Comparison of ENCODE assay signal across 8 cellular contexts in the genomic region with DNA sequence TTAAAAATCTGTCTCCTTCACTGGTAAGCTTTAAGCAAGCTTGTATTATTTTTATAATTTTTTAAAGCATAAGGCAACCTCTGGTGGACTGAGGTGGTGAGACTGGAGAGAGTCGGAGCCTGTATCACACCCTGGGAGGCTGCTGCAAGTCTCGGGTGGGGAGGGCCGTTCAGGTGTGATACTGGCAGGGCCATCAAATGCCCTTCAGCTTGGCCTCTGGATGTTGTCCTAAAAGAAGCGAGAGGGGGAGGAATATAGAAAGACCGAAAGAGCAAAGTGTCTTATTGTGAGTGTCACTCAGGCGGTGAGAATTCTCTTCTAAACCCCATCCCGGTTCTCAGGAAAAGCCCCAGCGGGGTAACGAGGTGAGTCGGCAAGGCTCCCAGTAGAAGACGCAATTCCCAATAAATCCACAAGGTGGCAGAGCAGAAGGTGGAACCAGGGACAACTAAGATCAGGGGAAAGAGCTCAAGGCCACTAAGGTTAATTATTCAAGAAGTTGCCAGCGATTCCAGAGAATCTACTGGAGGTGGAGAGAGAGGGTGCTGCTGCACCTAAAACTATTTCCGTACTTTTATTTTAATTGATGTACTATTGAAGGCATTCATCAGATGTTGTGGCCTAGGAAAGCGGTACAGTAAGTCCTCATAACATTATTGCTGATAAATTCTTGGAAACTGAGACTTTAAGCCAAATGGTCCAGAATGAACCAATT. TPM values are rescaled to one million over a fixed set of nuclear protein-coding genes. Genes with fewer than 3 reads are reported as not detected.
A peak's percentile ranks its signal among the peaks of the same experiment; 100 is the strongest.
DNase-seq lines count a peak whose midpoint lies in the region; ATAC-seq and TF ChIP-seq lines count a peak whose summit lies in the region.

No MANE protein-coding gene starts in this region.

- intact Hi-C loops in left ventricle myocardium superior (cut with micrococcal nuclease): no loop called here
- intact Hi-C loops in gastrocnemius medialis (cut with DNase I; ENCODE audit: low total_unique reads): loop anchor here (1.0 kb wide), 1 partner anchor 121 kb away; no protein-coding TSS in a partner anchor

- H3K4me3 Mint-ChIP-seq in activated naive CD8-positive, alpha-beta T cell treated with anti-CD3 and anti-CD28 coated beads, Interleukin-2, amount 10 ng/mL, durations not matched to agents 7 days and 5 days: no peak overlapping the region

- H3K4me1 Mint-ChIP-seq in activated naive CD8-positive, alpha-beta T cell treated with anti-CD3 and anti-CD28 coated beads, Interleukin-2, amount 10 ng/mL, durations not matched to agents 7 days and 5 days: peaks cover 14% of the 10 kb centered on the region

- H3K4me1 ChIP-seq in HAP-1 (peaks cover 2% of the 10 kb centered on the region; the same call in 1 of the 2 replicates), gastrocnemius medialis (no peaks in the 10 kb centered on the region)

- H3K27ac ChIP-seq in gastrocnemius medialis: no peak overlapping the region

- peak; percentile 75 to 89 (median 76) for TF ChIP-seq CTCF in gastrocnemius medialis (IDR thresholded peaks at IDR 0.05 in 4 of 5, conservative IDR thresholded peaks at IDR 0.05 in 1 of 5)

- peaks cover 5% of the 10 kb centered on the region for H3K36me3 Mint-ChIP-seq in activated naive CD8-positive, alpha-beta T cell treated with anti-CD3 and anti-CD28 coated beads, Interleukin-2, amount 10 ng/mL, durations not matched to agents 7 days and 5 days

- in situ Hi-C loops in G401 (cut with HindIII; ENCODE audit: low sequenced_read_pairs): no loop called here
- in situ Hi-C loops in HAP-1 (cut with MboI; ENCODE audit: low sequenced_read_pairs): loop anchor here (5.0 kb wide), 1 partner anchor 123 kb away; no protein-coding TSS in a partner anchor
- in situ Hi-C loops in gastrocnemius medialis (cut with MboI; ENCODE audit: low sequenced_read_pairs in 4 of 4): loop anchor here in 3 of 4 donors (5.0 to 10.0 kb wide), 2 partner anchors 115 to 118 kb away; no protein-coding TSS in a partner anchor

- H3K9me3 ChIP-seq in HAP-1 (no peaks in the 10 kb centered on the region), gastrocnemius medialis (no peaks in the 10 kb centered on the region)

- peak; percentile 76 for DNase-seq in G401 (ENCODE audit: low spot score)
- DNase-seq in HAP-1 (ENCODE audit: low spot score in 2 of 2): peak; percentile 83 to 89
- DNase-seq in NCI-H1417 (lab: John Stamatoyannopoulos, UW): peak; percentile 59 to 87 (median 78)
- peak; percentile 31 to 80 for DNase-seq in SW 1271 (lab: John Stamatoyannopoulos, UW)
- peak; percentile 48 for DNase-seq in activated naive CD8-positive, alpha-beta T cell treated with anti-CD3 and anti-CD28 coated beads, Interleukin-2, amount 10 ng/mL, durations not matched to agents 7 days and 5 days
- no peak for DNase-seq in left ventricle myocardium superior
- DNase-seq in gastrocnemius medialis: peak; percentile 31 to 33

- H3K4me3 ChIP-seq in HAP-1: no peak overlapping the region
- no peak overlapping the region for H3K4me3 ChIP-seq in gastrocnemius medialis

- TF ChIP-seq POLR2A in gastrocnemius medialis (IDR thresholded peaks at IDR 0.05): no peak

- POLR2A ChIA-PET in activated naive CD8-positive, alpha-beta T cell treated with anti-CD3 and anti-CD28 coated beads, Interleukin-2, amount 10 ng/mL, durations not matched to agents 7 days and 5 days (lab: Charles Lee): interaction anchor here (0.6 to 1.5 kb wide), 4 partner anchors 14 to 141 kb away, joined by 3 to 4 read pairs (median 3); a partner anchor contains a TSS

- H3K27me3 ChIP-seq in HAP-1 (ENCODE audit: low read depth): no peaks in the 10 kb centered on the region
- H3K27me3 ChIP-seq in gastrocnemius medialis: no peaks in the 10 kb centered on the region

- no peaks in the 10 kb centered on the region for H3K27me3 Mint-ChIP-seq in activated naive CD8-positive, alpha-beta T cell treated with anti-CD3 and anti-CD28 coated beads, Interleukin-2, amount 10 ng/mL, durations not matched to agents 7 days and 5 days

- H3K27ac Mint-ChIP-seq in activated naive CD8-positive, alpha-beta T cell treated with anti-CD3 and anti-CD28 coated beads, Interleukin-2, amount 10 ng/mL, durations not matched to agents 7 days and 5 days: no peak overlapping the region

- H3K36me3 ChIP-seq in HAP-1 (replicated peaks): no peaks in the 10 kb centered on the region
- no peaks in the 10 kb centered on the region for H3K36me3 ChIP-seq in gastrocnemius medialis

- peak; percentile 74 for ATAC-seq in activated naive CD8-positive, alpha-beta T cell treated with anti-CD3 and anti-CD28 coated beads, Interleukin-2, amount 10 ng/mL, durations not matched to agents 7 days and 5 days (ENCODE audit: low read depth)
- ATAC-seq in left ventricle myocardium superior: peak; percentile 82
- ATAC-seq in gastrocnemius medialis: peak; percentile 69 to 89
- no peak for ATAC-seq in HG02763 (IDR thresholded peaks at IDR 0.05; ENCODE audit: unreplicated experiment)

- no peaks in the 10 kb centered on the region for H3K9me3 Mint-ChIP-seq in activated naive CD8-positive, alpha-beta T cell treated with anti-CD3 and anti-CD28 coated beads, Interleukin-2, amount 10 ng/mL, durations not matched to agents 7 days and 5 days

RNA-seq across cellular contexts. Expression of a gene that starts 14.1 kb away (rescaled TPM):
- total RNA-seq in G401 (2014; rRNA removed; shearing (Covaris generic)): 0.51 and 1.7 TPM in 2 replicates
- 1 to 10 TPM; 5.1 to 5.4 TPM for total RNA-seq in activated naive CD8-positive, alpha-beta T cell treated with anti-CD3 and anti-CD28 coated beads, Interleukin-2, amount 10 ng/mL, durations not matched to agents 7 days and 5 days
- 1.1 TPM for total RNA-seq in left ventricle myocardium superior
- under 1 TPM in 1 of 4 donors, not detected in 3; 0.16 TPM for total RNA-seq in gastrocnemius medialis

RNA-seq across cellular contexts. Expression of a gene that starts 14.4 kb away (rescaled TPM):
- 9.5 and 12.8 TPM in 2 replicates for total RNA-seq in G401 (2014; rRNA removed; shearing (Covaris generic))
- total RNA-seq in activated naive CD8-positive, alpha-beta T cell treated with anti-CD3 and anti-CD28 coated beads, Interleukin-2, amount 10 ng/mL, durations not matched to agents 7 days and 5 days: 10 to 100 TPM; 30.0 to 30.9 TPM
- total RNA-seq in left ventricle myocardium superior (3.6 TPM), gastrocnemius medialis (1 to 10 TPM in 3 of 4 donors, under 1 TPM in 1; 0.53 to 3.0 (median 1.6) TPM)
